ENCODE assay signal across 16 cellular contexts in genomic region chr12:71782007-71782406, GRCh38. TPM values are rescaled to one million over a fixed set of nuclear protein-coding genes. Genes with fewer than 3 reads are reported as not detected.
DNase-seq lines count a peak whose midpoint lies in the region; ATAC-seq, FAIRE-seq and TF ChIP-seq lines count a peak whose summit lies in the region.
"Had no signal": no experiment of that assay in that cellular context is flagged by ENCODE, and none has a peak within 500 bp of the region (broad histone marks: within the 10 kb centered on the region; RNA-seq: fewer than 3 reads in every experiment).

No MANE protein-coding gene starts in this region.

- no peak overlapping the region for H3K4me2 ChIP-seq in GM12878 (ENCODE audit: control insufficient read depth, insufficient read depth)
- H3K4me2 ChIP-seq: BLaER1 had no signal

- H3K27ac ChIP-seq in GM12878 (ENCODE audit: control insufficient read depth, insufficient read depth) = no peak overlapping the region
- H3K27ac ChIP-seq: BLaER1, colonic mucosa, right atrium auricular region had no signal

- no peaks in the 10 kb centered on the region for H3K9me3 Mint-ChIP-seq in activated naive CD8-positive, alpha-beta T cell treated with anti-CD3 and anti-CD28 coated beads, Interleukin-2, amount 50 U/mL, for 24 hours
- H3K9me3 Mint-ChIP-seq: nephron progenitor cell had no signal

- intact Hi-C loops in GM12878 (cut with micrococcal nuclease; ENCODE audit: unreplicated experiment) = no loop called here

- 9% methylated on average over 4 of the region's 4 CpGs for WGBS in GM12878 (ENCODE audit: insufficient coverage, insufficient replicate concordance, low lambda C conversion rate, missing lambda C conversion rate)

- H4K20me1 ChIP-seq in GM12878 (ENCODE audit: control insufficient read depth, insufficient read depth) = no peaks in the 10 kb centered on the region

- TF ChIP-seq RAD21 in GM12878 (IDR thresholded peaks at IDR 0.05; ENCODE audit: insufficient read depth, low read depth, low read length) = no peak

- no peaks in the 10 kb centered on the region for H3K27me3 ChIP-seq in GM12878 (replicated peaks in 1 of 2; ENCODE audit: control insufficient read depth in 2 of 2, insufficient read depth in 2 of 2, low read length in 1 of 2)
- H3K27me3 ChIP-seq: BLaER1, colonic mucosa, right atrium auricular region had no signal

- POLR2A ChIA-PET in GM12878 (lab: Charles Lee) = no interaction called here

- peaks cover 32% of the 10 kb centered on the region for H3K36me3 Mint-ChIP-seq in activated naive CD8-positive, alpha-beta T cell treated with anti-CD3 and anti-CD28 coated beads, Interleukin-2, amount 50 U/mL, for 24 hours (ENCODE audit: low read depth)

- TF ChIP-seq POLR2A in GM18505 (IDR thresholded peaks at IDR 0.05; ENCODE audit: borderline replicate concordance, extremely low read depth, insufficient read depth, insufficient read length) (no peak), GM12878 (IDR thresholded peaks at IDR 0.05; ENCODE audit: low read depth, low read length) (no peak)

- RAD21 ChIA-PET in GM12878 (lab: Charles Lee; ENCODE audit: unreplicated experiment) = no interaction called here

- peaks cover 16% of the 10 kb centered on the region for H3K4me1 Mint-ChIP-seq in activated naive CD8-positive, alpha-beta T cell treated with anti-CD3 and anti-CD28 coated beads, Interleukin-2, amount 50 U/mL, for 24 hours
- H3K4me1 Mint-ChIP-seq: nephron progenitor cell had no signal

- H3K9me3 ChIP-seq in GM12878 (replicated peaks; ENCODE audit: control insufficient read depth, insufficient read depth, low read length) = no peaks in the 10 kb centered on the region
- H3K9me3 ChIP-seq: BLaER1, colonic mucosa, right atrium auricular region had no signal

- CTCF ChIA-PET in GM12878 (lab: Yijun Ruan, JAX) = no interaction called here

- no peak overlapping the region for H3K9ac ChIP-seq in GM12878 (ENCODE audit: control insufficient read depth, insufficient read depth, low read length)
- H3K9ac ChIP-seq: BLaER1 had no signal

- H3K27ac Mint-ChIP-seq in activated naive CD8-positive, alpha-beta T cell treated with anti-CD3 and anti-CD28 coated beads, Interleukin-2, amount 50 U/mL, for 24 hours = no peak overlapping the region

- no peak for TF ChIP-seq EP300 in GM12878 (IDR thresholded peaks at IDR 0.05; ENCODE audit: borderline replicate concordance in 1 of 2, control insufficient read depth in 1 of 2, low read depth in 2 of 2, low read length in 2 of 2)

- no peak for FAIRE-seq in GM12878 (lab: Jason Lieb, UNC)
- FAIRE-seq: RCC 7860 had no signal

- H2AFZ ChIP-seq in GM12878 (ENCODE audit: control insufficient read depth, low read depth, low read length) = no peak overlapping the region

- no peak overlapping the region for H3K4me3 ChIP-seq in GM12878
- H3K4me3 ChIP-seq: BLaER1, colonic mucosa, right atrium auricular region had no signal

- no peaks in the 10 kb centered on the region for H3K27me3 Mint-ChIP-seq in activated naive CD8-positive, alpha-beta T cell treated with anti-CD3 and anti-CD28 coated beads, Interleukin-2, amount 50 U/mL, for 24 hours

- DNase-seq in KBM-7 (peak; percentile 86), GM12878 (ENCODE audit: low read depth, low spot score) (no peak), iPS-NIHi11 (ENCODE audit: low spot score) (no peak), NCI-H187 treated with DMSO at 0.1 percent for 48 hours (lab: John Stamatoyannopoulos, UW) (no peak)
- no peak for DNase-seq in activated naive CD8-positive, alpha-beta T cell treated with anti-CD3 and anti-CD28 coated beads, Interleukin-2, amount 50 U/mL, for 24 hours
- DNase-seq in stimulated activated CD4-positive, alpha-beta T cell treated with anti-CD3 and anti-CD28 coated beads, Interleukin-15, amount 100 ng/mL, for 24 hours = no peak
- DNase-seq: anterior cingulate cortex, colonic mucosa, DMS79, NCI-H2171, nephron progenitor cell had no signal

- no peak for TF ChIP-seq CTCF in GM12878 (IDR thresholded peaks at IDR 0.05 in 2 of 3, conservative IDR thresholded peaks at IDR 0.05 in 1 of 3; ENCODE audit: control insufficient read depth in 2 of 3, extremely low read depth in 1 of 3, insufficient read depth in 1 of 3, low read depth in 3 of 3, low read length in 3 of 3)

- ATAC-seq in GM18505 (IDR thresholded peaks at IDR 0.05; ENCODE audit: unreplicated experiment) (peak; percentile 63), HG02759 (IDR thresholded peaks at IDR 0.05; ENCODE audit: unreplicated experiment) (peak; percentile 73), GM12878 (peak; percentile 80)
- no peak for ATAC-seq in activated naive CD8-positive, alpha-beta T cell treated with anti-CD3 and anti-CD28 coated beads, Interleukin-2, amount 50 U/mL, for 24 hours

- peaks cover 4 to 5% of the 10 kb centered on the region in 2 experiments for H3K36me3 ChIP-seq in GM12878 (ENCODE audit: control insufficient read depth in 2 of 2, insufficient read depth in 2 of 2, low read length in 1 of 2)

- SMC1A ChIA-PET in GM12878 (lab: Charles Lee; ENCODE audit: uncharacterized antibody, unreplicated experiment) = no interaction called here

- no peak overlapping the region for H3K4me3 Mint-ChIP-seq in activated naive CD8-positive, alpha-beta T cell treated with anti-CD3 and anti-CD28 coated beads, Interleukin-2, amount 50 U/mL, for 24 hours
- H3K4me3 Mint-ChIP-seq: nephron progenitor cell had no signal

- H3K79me2 ChIP-seq in GM12878 (ENCODE audit: control insufficient read depth, insufficient read depth, low read length) = no peaks in the 10 kb centered on the region; the same call in 1 of the 2 replicates

- no peaks in the 10 kb centered on the region for H3K4me1 ChIP-seq in GM12878 (ENCODE audit: control insufficient read depth, insufficient read depth, low read length)
- H3K4me1 ChIP-seq: colonic mucosa, right atrium auricular region had no signal

- in situ Hi-C loops in KBM-7 (cut with MboI; ENCODE audit: low pct_unique_long_range_greater_than_20kb, low sequenced_read_pairs) (no loop called here), GM12878 (cut with MboI) (loop anchor here (5.0 kb wide), 1 partner anchor 155 kb away; the partner anchor contains the start of gene TPH2)

- BruUV-seq in GM12878 (replicated peaks; lab: Mats Ljungman, UMichigan) = no TSS peak

TF ChIP-seq in GM12878, 131 proteins besides CTCF, POLR2A, EP300 and RAD21:
- TF ChIP-seq RUNX3 (IDR thresholded peaks at IDR 0.05; ENCODE audit: low read length) (0 out of 2 replicates have a peak, but pooled peaks have one; percentile 18), JUNB (IDR thresholded peaks at IDR 0.05) (peak; percentile 38), PAX5 (IDR thresholded peaks at IDR 0.05; ENCODE audit: borderline replicate concordance, low read depth, low read length) (no peak)

RNA-seq across cellular contexts. Expression of gene RAB21, which starts 27.3 kb away (rescaled TPM):
- 59.2 and 62.7 TPM in 2 replicates for total RNA-seq in GM12878 (2013; cell fraction: nucleolus; rRNA removed)
- 12.3 and 12.4 TPM in 2 replicates for total RNA-seq in GM12878 (2014; rRNA removed)
- total RNA-seq in GM12878 (2014; rRNA removed; fragmentation: Illumina TruSeq; extraction: Trizol) = 42.0 and 42.8 TPM in 2 replicates
- 37.8 and 38.8 TPM in 2 replicates for total RNA-seq in GM12878 (2021)
- 26.4 TPM for polyA plus RNA-seq in GM12878 (2011; ENCODE audit: low read depth)
- 18.6 and 32.5 TPM in 2 replicates for polyA plus RNA-seq in GM12878 (2011; rRNA removed)
- 3.8 and 4.0 TPM in 2 replicates for polyA plus RNA-seq in GM12878 (2011; cell fraction: cytosol; rRNA removed)
- polyA plus RNA-seq in GM12878 (2011; cell fraction: nucleus; rRNA removed) = 7.0 and 7.1 TPM in 2 replicates
- polyA plus RNA-seq in GM12878 (2012) = 40.0 and 50.2 TPM in 2 replicates
- polyA plus RNA-seq in GM12878 (2014; fragmentation: Illumina TruSeq; extraction: Trizol) = 42.0 and 52.1 TPM in 2 replicates
- polyA plus RNA-seq in GM12878 (2014; fragmentation: Nextera tagmentation; extraction: Ambion mirVana) = 1 to 10 TPM; 5.3 to 8.2 TPM
- 17.1 TPM in 2 replicates for polyA plus RNA-seq in GM12878 (2014; rRNA removed)
- polyA plus RNA-seq in GM12878 (2016; fragmentation: Nextera tagmentation; extraction: Ambion mirVana) = 10 to 100 TPM in 1 of 2 experiments, 1 to 10 TPM in 1; 2.8 to 15.1 TPM
- 7.0 and 21.4 TPM in 2 replicates for polyA minus RNA-seq in GM12878 (2011; rRNA and poly(A)+ RNA removed)
- 8.3 and 9.1 TPM in 2 replicates for polyA minus RNA-seq in GM12878 (2011; cell fraction: cytosol; rRNA and poly(A)+ RNA removed)
- polyA minus RNA-seq in GM12878 (2011; cell fraction: nucleus; rRNA and poly(A)+ RNA removed) = 6.2 and 8.1 TPM in 2 replicates

RNA-seq across cellular contexts. Expression of gene TBC1D15, which starts 57.6 kb away (rescaled TPM):
- total RNA-seq in GM12878 (2013; cell fraction: nucleolus; rRNA removed) = 52.5 and 61.3 TPM in 2 replicates
- total RNA-seq in GM12878 (2014; rRNA removed) (12.3 and 14.9 TPM in 2 replicates), GM12878 (2014; rRNA removed; fragmentation: Illumina TruSeq; extraction: Trizol) (18.3 and 19.0 TPM in 2 replicates), GM12878 (2021) (18.5 and 23.3 TPM in 2 replicates)
- polyA plus RNA-seq in GM12878 (2011; ENCODE audit: low read depth) = 16.2 TPM
- polyA plus RNA-seq in GM12878 (2011; rRNA removed) (34.3 and 57.7 TPM in 2 replicates), GM12878 (2014; fragmentation: Illumina TruSeq; extraction: Trizol) (31.1 and 39.5 TPM in 2 replicates), GM12878 (2014; fragmentation: Nextera tagmentation; extraction: Ambion mirVana) (10 to 100 TPM; 18.2 TPM), GM12878 (2014; rRNA removed) (14.8 and 16.6 TPM in 2 replicates), GM12878 (2016; fragmentation: Nextera tagmentation; extraction: Ambion mirVana) (10 to 100 TPM; 19.1 to 22.9 TPM)
- polyA plus RNA-seq in GM12878 (2011; cell fraction: cytosol; rRNA removed) = 8.9 and 9.0 TPM in 2 replicates
- polyA plus RNA-seq in GM12878 (2011; cell fraction: nucleus; rRNA removed) = 26.4 TPM in 2 replicates
- 22.7 and 24.3 TPM in 2 replicates for polyA plus RNA-seq in GM12878 (2012)
- 19.0 and 33.1 TPM in 2 replicates for polyA minus RNA-seq in GM12878 (2011; rRNA and poly(A)+ RNA removed)
- polyA minus RNA-seq in GM12878 (2011; cell fraction: cytosol; rRNA and poly(A)+ RNA removed) = 6.4 and 7.6 TPM in 2 replicates
- 12.8 and 20.4 TPM in 2 replicates for polyA minus RNA-seq in GM12878 (2011; cell fraction: nucleus; rRNA and poly(A)+ RNA removed)
